Comparison of ENCODE assay signal across 10 cellular contexts in genomic region chr20:43954704-43955243, GRCh38. TPM values are rescaled to one million over a fixed set of nuclear protein-coding genes. Genes with fewer than 3 reads are reported as not detected.
DNase-seq lines count a peak whose midpoint lies in the region; ATAC-seq and TF ChIP-seq lines count a peak whose summit lies in the region.
"Had no signal": no experiment of that assay in that cellular context is flagged by ENCODE, and none has a peak within 500 bp of the region (broad histone marks: within the 10 kb centered on the region; RNA-seq: fewer than 3 reads in every experiment).

No MANE protein-coding gene starts in this region.

- H3K36me3 ChIP-seq in BLaER1: no peaks in the 10 kb centered on the region
- H3K36me3 ChIP-seq in sigmoid colon: no peaks in the 10 kb centered on the region

- TF ChIP-seq CTCF in nephron progenitor cell (IDR thresholded peaks at IDR 0.05) (no peak), sigmoid colon (IDR thresholded peaks at IDR 0.05) (no peak)

- 72 to 77% methylated on average over 9 of the region's 9 CpGs for WGBS in sigmoid colon, 2 donors

- TF ChIP-seq EP300 in sigmoid colon (IDR thresholded peaks at IDR 0.05): no peak

- no peak overlapping the region for H3K9ac ChIP-seq in BLaER1

- H3K4me1 ChIP-seq in BLaER1 (peaks cover 88% of the 10 kb centered on the region), sigmoid colon (peaks cover 0 to 18% (median 10%) of the 10 kb centered on the region in 4 donors)

- H3K27me3 ChIP-seq in BLaER1 (no peaks in the 10 kb centered on the region), sigmoid colon (no peaks in the 10 kb centered on the region)

- DNase-seq in activated T-cell treated with anti-CD3 and anti-CD28 coated beads, Interleukin-2, amount 50 U/mL, for 72 hours: peak in 1 of 2 donors; percentile 49
- DNase-seq in memory B cell (ENCODE audit: low spot score in 2 of 2) (no peak), nephron progenitor cell (no peak), iPS-NIHi7 (ENCODE audit: extremely low spot score) (no peak), sigmoid colon (no peak)
- DNase-seq: DMS79, NCI-H1436 treated with DMSO at 0.1 percent for 48 hours had no signal

- H3K4me1 Mint-ChIP-seq in activated T-cell treated with anti-CD3 and anti-CD28 coated beads, Interleukin-2, amount 50 U/mL, for 72 hours (ENCODE audit: low read depth): peaks cover 77% of the 10 kb centered on the region
- H3K4me1 Mint-ChIP-seq in memory B cell (peaks cover 28% of the 10 kb centered on the region), nephron progenitor cell (peaks cover 16% of the 10 kb centered on the region)

- peak overlapping the region; percentile 66 to 72 for H3K4me3 Mint-ChIP-seq in activated T-cell treated with anti-CD3 and anti-CD28 coated beads, Interleukin-2, amount 50 U/mL, for 72 hours
- H3K4me3 Mint-ChIP-seq in memory B cell (no peak overlapping the region), nephron progenitor cell (no peak overlapping the region)

- TF ChIP-seq POLR2A in sigmoid colon (IDR thresholded peaks at IDR 0.05): no peak

- ATAC-seq in HG03439 (IDR thresholded peaks at IDR 0.05; ENCODE audit: unreplicated experiment) (peak; percentile 37), memory B cell (ENCODE audit: low read depth) (no peak), HG02623 (IDR thresholded peaks at IDR 0.05; ENCODE audit: unreplicated experiment) (no peak)
- ATAC-seq in activated T-cell treated with anti-CD3 and anti-CD28 coated beads, Interleukin-2, amount 50 U/mL, for 72 hours (replicated peaks in 1 of 2): peak; percentile 32 to 53

- intact Hi-C loops in sigmoid colon (cut with DNase I): no loop called here

- peaks cover 11 to 16% of the 10 kb centered on the region in 2 donors for H3K9me3 Mint-ChIP-seq in activated T-cell treated with anti-CD3 and anti-CD28 coated beads, Interleukin-2, amount 50 U/mL, for 72 hours
- H3K9me3 Mint-ChIP-seq in memory B cell (peaks cover 5% of the 10 kb centered on the region), nephron progenitor cell (no peaks in the 10 kb centered on the region)

- peaks cover 59% of the 10 kb centered on the region for H3K27me3 Mint-ChIP-seq in activated T-cell treated with anti-CD3 and anti-CD28 coated beads, Interleukin-2, amount 50 U/mL, for 72 hours (ENCODE audit: low read depth)
- H3K27me3 Mint-ChIP-seq in memory B cell (no peaks in the 10 kb centered on the region), nephron progenitor cell (ENCODE audit: low read depth, poor library complexity) (peaks cover 11% of the 10 kb centered on the region)

- H3K27ac ChIP-seq in BLaER1: no peak overlapping the region
- peak overlapping the region in 2 of 4 donors; percentile 35 to 62 for H3K27ac ChIP-seq in sigmoid colon

- H3K4me3 ChIP-seq in BLaER1 (no peak overlapping the region), sigmoid colon (no peak overlapping the region)

- H3K9me3 ChIP-seq in BLaER1 (no peaks in the 10 kb centered on the region; the same call in 1 of the 2 replicates), sigmoid colon (no peaks in the 10 kb centered on the region)

- H3K4me2 ChIP-seq in BLaER1: peak overlapping the region; percentile 90

- H3K36me3 Mint-ChIP-seq in activated T-cell treated with anti-CD3 and anti-CD28 coated beads, Interleukin-2, amount 50 U/mL, for 72 hours (ENCODE audit: insufficient read depth in 2 of 2): peaks cover 13 to 22% of the 10 kb centered on the region in 2 donors
- H3K36me3 Mint-ChIP-seq in memory B cell (peaks cover 5% of the 10 kb centered on the region), nephron progenitor cell (ENCODE audit: low read depth) (no peaks in the 10 kb centered on the region)

- H4K20me1 ChIP-seq in BLaER1: peaks cover 7% of the 10 kb centered on the region; the same call in 1 of the 2 replicates

- H3K27ac Mint-ChIP-seq in activated T-cell treated with anti-CD3 and anti-CD28 coated beads, Interleukin-2, amount 50 U/mL, for 72 hours: peak overlapping the region; percentile 16
- H3K27ac Mint-ChIP-seq in memory B cell: peak overlapping the region; percentile 22
- H3K27ac Mint-ChIP-seq in nephron progenitor cell: no peak overlapping the region

RNA-seq across cellular contexts. Expression of gene TOX2, which starts 40.1 kb away (rescaled TPM):
- total RNA-seq in activated T-cell treated with anti-CD3 and anti-CD28 coated beads, Interleukin-2, amount 50 U/mL, for 72 hours: 10 to 100 TPM; 17.5 to 42.8 TPM
- 1 to 10 TPM in 2 of 4 donors, under 1 TPM in 2; 0.27 to 3.2 (median 1.2) TPM for total RNA-seq in sigmoid colon
- polyA plus RNA-seq in sigmoid colon: 1 to 10 TPM; 1.2 to 8.1 (median 3.6) TPM

Comparison
In these comparisons a context has a peak if more than half of its experiments do, and no peak if none do; other contexts are left out.
1. ATAC-seq: peak in HG03439 (single experiment) and activated T-cell treated with anti-CD3 and anti-CD28 coated beads, Interleukin-2, amount 50 U/mL, for 72 hours (2 of 2); none in memory B cell (single experiment) and HG02623 (single experiment).
2. H3K4me3 Mint-ChIP-seq: peak in activated T-cell treated with anti-CD3 and anti-CD28 coated beads, Interleukin-2, amount 50 U/mL, for 72 hours (2 of 2); none in memory B cell (single experiment) and nephron progenitor cell (single experiment).
3. RNA of gene TOX2, which starts 40.1 kb away (total RNA-seq): 17.5 to 42.8 TPM in activated T-cell treated with anti-CD3 and anti-CD28 coated beads, Interleukin-2, amount 50 U/mL, for 72 hours; 0.27 to 3.2 TPM in sigmoid colon; every median in the first group is over 4 times any median in the second.